Comparison of ENCODE assay signal across 1 cellular context in the genomic region with DNA sequence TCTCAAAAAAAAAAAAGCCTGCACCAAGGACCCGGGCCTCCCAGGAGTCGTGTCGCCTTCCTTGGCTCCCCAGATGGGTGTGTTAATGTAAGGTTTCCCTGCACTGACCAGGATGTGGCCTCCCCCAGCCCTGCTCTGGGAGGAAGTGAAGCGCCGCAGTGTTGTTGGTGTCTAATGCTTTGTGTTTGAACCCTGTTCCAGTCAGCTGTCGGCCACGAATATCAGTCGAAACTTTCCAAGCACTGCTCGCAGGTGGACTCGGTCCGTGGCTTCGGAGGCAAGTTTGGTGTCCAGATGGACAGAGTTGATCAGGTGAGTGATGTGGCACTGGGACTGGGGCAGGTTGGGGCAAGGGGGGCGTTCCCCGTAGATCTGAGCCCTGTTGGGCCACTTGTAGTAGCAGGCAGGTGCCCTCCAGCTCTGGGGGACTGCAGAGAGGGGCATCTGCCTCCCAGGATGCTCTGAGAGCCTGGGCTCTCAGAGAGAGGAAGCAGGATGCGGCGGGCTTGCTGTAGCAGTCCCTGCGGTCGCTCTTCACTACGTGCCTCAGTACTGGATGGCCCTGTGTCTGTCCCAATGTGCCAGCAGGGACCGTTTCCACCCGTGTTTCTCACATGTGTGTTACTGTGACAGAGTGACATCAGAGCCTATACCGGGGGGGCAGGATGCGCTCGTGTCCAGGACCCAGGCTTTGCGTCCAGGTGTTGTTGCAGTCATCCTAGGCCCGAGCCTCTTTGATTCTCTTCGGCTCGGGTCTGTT.
TF ChIP-seq lines count a peak whose summit lies in the region.

No MANE protein-coding gene starts in this region.

TF ChIP-seq in HepG2, 621 proteins besides CTCF, POLR2A, EP300 and RAD21 (continued from another document):
- no peak for TF ChIP-seq ZNF34 (CRISPR knock-in tag; IDR thresholded peaks at IDR 0.05; ENCODE audit: borderline replicate concordance)
TF ChIP-seq in HepG2: peak in this region for 1.
